In the genomic region with DNA sequence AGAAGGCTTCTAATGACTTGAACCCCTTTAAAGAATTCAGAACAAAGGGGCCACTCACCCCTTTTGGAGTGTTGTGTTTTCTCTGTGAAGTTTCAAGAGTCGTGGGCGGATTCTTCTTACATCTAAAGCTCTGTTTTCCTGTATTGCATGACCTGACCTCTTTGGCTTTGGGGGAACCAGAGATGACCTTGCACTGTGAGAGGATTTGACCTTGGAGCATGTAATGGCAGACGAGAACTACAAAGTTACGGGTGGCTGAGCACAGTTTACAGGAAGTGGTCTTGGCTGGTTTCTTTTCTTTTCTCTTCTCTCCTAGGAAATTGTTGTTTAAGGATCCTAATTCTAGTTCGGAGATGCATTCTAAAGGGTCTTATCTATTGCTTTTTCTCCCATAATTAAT, we compare ENCODE assay signal across 14 cellular contexts.
"Had no signal": no experiment of that assay in that cellular context is flagged by ENCODE, and none has a peak within 500 bp of the region (broad histone marks: within the 10 kb centered on the region; RNA-seq: fewer than 3 reads in every experiment).

No MANE protein-coding gene starts in this region.

- H3K9me3 ChIP-seq: breast epithelium, tibial nerve had no signal

- H3K27ac Mint-ChIP-seq: activated CD4-positive, alpha-beta T cell treated with anti-CD3 and anti-CD28 coated beads, Interleukin-2, amount 10 ng/mL, durations not matched to agents 7 days and 5 days; endodermal cell; mesothelial cell of epicardium; T-helper 17 cell; WTC11 had no signal

- H3K36me3 ChIP-seq: breast epithelium, tibial nerve had no signal

- H3K4me3 Mint-ChIP-seq: activated CD4-positive, alpha-beta T cell treated with anti-CD3 and anti-CD28 coated beads, Interleukin-2, amount 10 ng/mL, durations not matched to agents 7 days and 5 days; activated T-cell treated with anti-CD3 and anti-CD28 coated beads, Interleukin-2, amount 50 U/mL, for 4 hours; endodermal cell; mesothelial cell of epicardium; T-helper 17 cell; WTC11 had no signal

- H3K4me1 Mint-ChIP-seq: endodermal cell, mesothelial cell of epicardium had no signal

- H3K27ac ChIP-seq: breast epithelium, skin epidermis, tibial nerve had no signal

- DNase-seq: activated CD4-positive, alpha-beta T cell treated with anti-CD3 and anti-CD28 coated beads, Interleukin-2, amount 10 ng/mL, durations not matched to agents 7 days and 5 days; activated gamma-delta T cell treated with Interleukin-2 at 50 U/mL for 16 hours; activated T-cell treated with anti-CD3 and anti-CD28 coated beads, Interleukin-2, amount 50 U/mL, for 4 hours; aorta; dermis blood vessel endothelial cell; endodermal cell; hypothalamus; kidney glomerular epithelial cell; T-helper 17 cell had no signal

- H3K4me3 ChIP-seq: breast epithelium, skin epidermis, tibial nerve had no signal

- ATAC-seq: activated T-cell treated with anti-CD3 and anti-CD28 coated beads, Interleukin-2, amount 50 U/mL, for 4 hours; T-helper 17 cell; WTC11 had no signal

- H3K4me1 ChIP-seq: breast epithelium, tibial nerve had no signal
